8 cellular contexts compared by ENCODE assay signal in genomic region chr3:23183731-23184130, GRCh38. TPM values are rescaled to one million over a fixed set of nuclear protein-coding genes. Genes with fewer than 3 reads are reported as not detected.
DNase-seq lines count a peak whose midpoint lies in the region; ATAC-seq and TF ChIP-seq lines count a peak whose summit lies in the region.

No MANE protein-coding gene starts in this region.

- intact Hi-C loops in transverse colon (cut with DNase I; ENCODE audit: low total_unique reads), result no loop called here

- no peak for ATAC-seq in activated T-cell treated with anti-CD3 and anti-CD28 coated beads, Interleukin-2, amount 50 U/mL, for 72 hours (replicated peaks in 1 of 2)
- no peak for ATAC-seq in GM18907 (IDR thresholded peaks at IDR 0.05; ENCODE audit: unreplicated experiment)

- H3K23me2 ChIP-seq in H9 (ENCODE audit: insufficient read length, low read depth, low read length, poor library complexity, severe bottlenecking), result no peaks in the 10 kb centered on the region

- no peak overlapping the region for H2BK15ac ChIP-seq in H9 (ENCODE audit: low read depth, low read length)

- no peak overlapping the region for H4K91ac ChIP-seq in H9 (ENCODE audit: insufficient read length, low read depth, low read length)

- H3K4me3 ChIP-seq in transverse colon, result no peak overlapping the region

- TF ChIP-seq EP300 in transverse colon (IDR thresholded peaks at IDR 0.05; ENCODE audit: low read depth), result no peak

- TF ChIP-seq CTCF in H9 (conservative IDR thresholded peaks at IDR 0.05), result peak; percentile 78
- peak; percentile 26 to 38 (median 30) for TF ChIP-seq CTCF in transverse colon (IDR thresholded peaks at IDR 0.05)

- in situ Hi-C loops in transverse colon (cut with MboI; ENCODE audit: low pct_ligation_motif_present in 1 of 4, low pct_unique_long_range_greater_than_20kb in 1 of 4, low sequenced_read_pairs in 3 of 4), result no loop called here

- H3K4me1 ChIP-seq in H9 (ENCODE audit: insufficient read depth, low read length) (no peaks in the 10 kb centered on the region), transverse colon (no peaks in the 10 kb centered on the region)

- no CpG with 5 or more reads among the region's 3 CpGs for WGBS in H9 (ENCODE audit: extremely low coverage, insufficient read length, low lambda C conversion rate)
- 27 to 28% methylated on average over 2 to 3 of the region's 3 CpGs for WGBS in transverse colon (ENCODE audit: low coverage in 1 of 2), 2 donors

- H3K9me3 ChIP-seq in H9 (ENCODE audit: control insufficient read depth, low read depth, low read length), result no peaks in the 10 kb centered on the region
- H3K9me3 ChIP-seq in transverse colon, result no peaks in the 10 kb centered on the region

- no peak for TF ChIP-seq POLR2A in transverse colon (IDR thresholded peaks at IDR 0.05)

- no peaks in the 10 kb centered on the region for H4K20me1 ChIP-seq in H9 (ENCODE audit: control insufficient read depth, insufficient read depth, insufficient read length)

- H2AK5ac ChIP-seq in H9 (ENCODE audit: insufficient read length, low read length), result no peak overlapping the region

- H2BK12ac ChIP-seq in H9 (ENCODE audit: insufficient read length, low read depth, low read length), result no peak overlapping the region

- H3K23ac ChIP-seq in H9 (ENCODE audit: insufficient read length, low read depth, low read length), result no peak overlapping the region

- no peaks in the 10 kb centered on the region for H3K9me3 Mint-ChIP-seq in H9
- no peaks in the 10 kb centered on the region for H3K9me3 Mint-ChIP-seq in activated T-cell treated with anti-CD3 and anti-CD28 coated beads, Interleukin-2, amount 50 U/mL, for 72 hours

- no peaks in the 10 kb centered on the region; a peak in 1 of 7 replicates for H3K36me3 Mint-ChIP-seq in H9 (ENCODE audit: insufficient read depth in 1 of 3, low read depth in 3 of 3)
- H3K36me3 Mint-ChIP-seq in activated T-cell treated with anti-CD3 and anti-CD28 coated beads, Interleukin-2, amount 50 U/mL, for 72 hours (ENCODE audit: insufficient read depth in 2 of 2), result no peaks in the 10 kb centered on the region

- no peak overlapping the region for H3T11ph ChIP-seq in H9 (ENCODE audit: low read length)

- no peak overlapping the region for H2BK120ac ChIP-seq in H9 (ENCODE audit: low read depth, low read length, poor library complexity, severe bottlenecking)

- peak; percentile 55 for DNase-seq in 8988T
- peak; percentile 74 for DNase-seq in H9
- DNase-seq in SW480 (ENCODE audit: low spot score), result peak; percentile 58
- peak; percentile 4 for DNase-seq in hepatic stellate cell (ENCODE audit: low spot score)
- peak; percentile 29 for DNase-seq in transverse colon
- DNase-seq in NCI-H1105 (lab: John Stamatoyannopoulos, UW), result no peak
- DNase-seq in activated T-cell treated with anti-CD3 and anti-CD28 coated beads, Interleukin-2, amount 50 U/mL, for 72 hours, result no peak

- H2AFZ ChIP-seq in H9 (ENCODE audit: low read length), result no peak overlapping the region

- H4K8ac ChIP-seq in H9 (replicated peaks; ENCODE audit: insufficient read length, low read depth, low read length), result no peak overlapping the region

- no peak overlapping the region for H2BK5ac ChIP-seq in H9 (ENCODE audit: insufficient read length, low read length)

- H3K27ac ChIP-seq in H9 (ENCODE audit: insufficient read length, low read depth, low read length) (no peak overlapping the region), transverse colon (no peak overlapping the region)

- H3K79me2 ChIP-seq in H9 (ENCODE audit: insufficient read depth, low read length), result no peaks in the 10 kb centered on the region

- peak overlapping the region in 1 of 3 experiments; percentile 45; a peak in 1 of 7 replicates for H3K27ac Mint-ChIP-seq in H9
- H3K27ac Mint-ChIP-seq in activated T-cell treated with anti-CD3 and anti-CD28 coated beads, Interleukin-2, amount 50 U/mL, for 72 hours, result no peak overlapping the region

- no peaks in the 10 kb centered on the region for H3K36me3 ChIP-seq in transverse colon

- H3K4ac ChIP-seq in H9 (ENCODE audit: low read depth, low read length), result no peak overlapping the region

- H3K18ac ChIP-seq in H9 (ENCODE audit: insufficient read length, low read depth, low read length), result no peak overlapping the region

- H2BK20ac ChIP-seq in H9 (ENCODE audit: low read depth, low read length, poor library complexity, severe bottlenecking), result no peak overlapping the region

- no peak overlapping the region for H3K14ac ChIP-seq in H9 (ENCODE audit: insufficient read depth, low read length)

- no peak overlapping the region for H3K4me3 Mint-ChIP-seq in H9
- H3K4me3 Mint-ChIP-seq in activated T-cell treated with anti-CD3 and anti-CD28 coated beads, Interleukin-2, amount 50 U/mL, for 72 hours, result no peak overlapping the region

- no peak overlapping the region for H3K4me2 ChIP-seq in H9 (ENCODE audit: insufficient read depth, insufficient read length, low read length)

- no peak overlapping the region for H3K56ac ChIP-seq in H9 (ENCODE audit: insufficient read length, low read depth, low read length)

- no peaks in the 10 kb centered on the region for H3K27me3 Mint-ChIP-seq in H9 (ENCODE audit: low read depth)
- no peaks in the 10 kb centered on the region for H3K27me3 Mint-ChIP-seq in activated T-cell treated with anti-CD3 and anti-CD28 coated beads, Interleukin-2, amount 50 U/mL, for 72 hours (ENCODE audit: low read depth)

- no peaks in the 10 kb centered on the region for H3K79me1 ChIP-seq in H9 (ENCODE audit: insufficient read depth, low read depth, low read length, poor library complexity, severe bottlenecking)

- H3K9ac ChIP-seq in H9 (ENCODE audit: extremely low read depth, insufficient read length, low read length), result no peak overlapping the region

- H4K5ac ChIP-seq in H9 (ENCODE audit: insufficient read length, low read depth, low read length), result no peak overlapping the region

- H3K27me3 ChIP-seq in H9 (ENCODE audit: insufficient read depth, low read length) (no peaks in the 10 kb centered on the region), transverse colon (no peaks in the 10 kb centered on the region)

- peaks cover 10% of the 10 kb centered on the region in 2 experiments for H3K4me1 Mint-ChIP-seq in H9
- H3K4me1 Mint-ChIP-seq in activated T-cell treated with anti-CD3 and anti-CD28 coated beads, Interleukin-2, amount 50 U/mL, for 72 hours (ENCODE audit: low read depth), result no peaks in the 10 kb centered on the region

RNA-seq across cellular contexts. Expression of gene UBE2E2, which starts 19.4 kb away (rescaled TPM):
- total RNA-seq in H9 (2021), result 38.6 TPM in 2 replicates
- total RNA-seq in transverse colon, result 100 to 1,000 TPM in 1 of 4 donors, 1 to 10 TPM in 3; 5.4 to 133 (median 7.6) TPM
- total RNA-seq in activated T-cell treated with anti-CD3 and anti-CD28 coated beads, Interleukin-2, amount 50 U/mL, for 72 hours, result 10 to 100 TPM; 11.8 to 11.9 TPM

Comparison
In these comparisons a context has a peak if more than half of its experiments do, and no peak if none do; other contexts are left out.
1. DNase-seq: peak in 8988T (single experiment), H9 (single experiment), SW480 (single experiment), hepatic stellate cell (single experiment) and transverse colon (single experiment); none in NCI-H1105 (single experiment) and activated T-cell treated with anti-CD3 and anti-CD28 coated beads, Interleukin-2, amount 50 U/mL, for 72 hours (0 of 2).